ENCODE assay signal across 8 cellular contexts in the genomic region with DNA sequence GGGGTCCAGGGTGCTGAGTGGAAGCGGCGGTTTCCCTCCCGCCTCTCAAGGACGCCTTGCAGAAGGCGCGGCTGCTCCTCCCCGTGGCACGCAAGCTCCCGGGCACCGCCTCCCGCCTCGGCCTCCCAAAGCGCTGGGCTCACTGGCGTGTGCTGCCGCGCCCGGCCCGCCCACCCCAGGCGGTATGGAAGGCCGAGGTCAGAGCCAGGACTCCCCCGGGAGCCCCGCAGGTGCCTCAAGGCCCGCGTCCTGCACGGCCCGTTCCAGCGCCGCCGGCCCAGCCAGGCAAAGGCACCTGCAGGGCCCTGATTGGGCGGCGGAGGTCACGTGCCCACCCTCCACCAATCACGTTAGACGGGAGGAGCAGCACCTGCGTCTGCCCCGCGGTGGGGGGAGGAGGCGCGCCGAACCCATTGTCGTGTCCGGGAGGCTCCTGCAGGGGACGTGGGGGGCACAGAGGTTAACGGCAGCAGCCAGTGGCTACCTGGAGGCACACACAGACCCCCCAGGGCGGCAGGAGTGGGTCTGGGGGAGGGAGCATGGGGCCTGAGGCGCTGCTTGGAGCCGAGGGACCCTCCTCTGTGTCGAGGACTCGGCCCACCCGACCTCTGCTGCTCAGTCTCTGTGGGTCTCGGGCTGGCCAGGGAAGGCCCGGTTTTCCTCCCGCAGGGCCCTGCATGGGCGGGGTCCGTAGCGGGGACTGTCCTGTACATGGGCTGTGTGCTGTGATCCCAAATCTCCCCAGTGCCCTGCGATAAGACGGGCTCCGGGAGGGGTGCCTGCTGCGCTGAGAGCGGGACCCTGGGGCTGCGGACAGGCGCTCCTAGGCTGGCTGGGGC. TPM values are rescaled to one million over a fixed set of nuclear protein-coding genes. Genes with fewer than 3 reads are reported as not detected.
DNase-seq lines count a peak whose midpoint lies in the region; ATAC-seq and TF ChIP-seq lines count a peak whose summit lies in the region.

No MANE protein-coding gene starts in this region.

- H3K9me3 ChIP-seq in NT2/D1 (ENCODE audit: insufficient read depth, low read length) (no peaks in the 10 kb centered on the region), mucosa of descending colon (no peaks in the 10 kb centered on the region)

- no peak for TF ChIP-seq CTCF in Calu3 (IDR thresholded peaks at IDR 0.05; ENCODE audit: unreplicated experiment)
- TF ChIP-seq CTCF in mucosa of descending colon (IDR thresholded peaks at IDR 0.05), result no peak

- ATAC-seq in GM21367 (IDR thresholded peaks at IDR 0.05; ENCODE audit: unreplicated experiment), result peak; percentile 63
- peak; percentile 90 for ATAC-seq in mucosa of descending colon

- no peaks in the 10 kb centered on the region for H3K27me3 Mint-ChIP-seq in Calu3 (ENCODE audit: unreplicated experiment)

- DNase-seq in Calu3 (peak; percentile 95), HUDEP-2 (lab: John Stamatoyannopoulos, UW; ENCODE audit: unreplicated experiment in 76 of 76) (peak in 74 of 76 experiments; percentile 39 to 96 (median 88)), NT2/D1 (ENCODE audit: low read depth, low spot score) (peak; percentile 89), activated T-cell treated with anti-CD3 and anti-CD28 coated beads for 1 hour (ENCODE audit: low read depth) (peak; percentile 95), epithelial cell of prostate (ENCODE audit: low read depth, low spot score) (peak; percentile 64), mucosa of descending colon (peak; percentile 99)
- peak; percentile 89 to 94 for DNase-seq in stimulated activated CD8-positive, alpha-beta memory T cell treated with anti-CD3 and anti-CD28 coated beads, Interleukin-4, amount 100 ng/mL, for 1 hour (ENCODE audit: low read depth in 2 of 2, low spot score in 1 of 2)

- CTCF ChIA-PET in Calu3 (lab: Charles Lee), result interaction anchor here (1.0 to 1.5 kb wide), 3 partner anchors 47 to 85 kb away, joined by 3 to 4 read pairs (median 3); a partner anchor contains a TSS

- H3K27ac ChIP-seq in epithelial cell of prostate, result peak overlapping the region; percentile 74

- H3K36me3 Mint-ChIP-seq in Calu3 (ENCODE audit: insufficient read depth, unreplicated experiment), result peaks cover 30% of the 10 kb centered on the region

- H3K4me3 ChIP-seq in NT2/D1 (ENCODE audit: insufficient read length, low read depth) (peak overlapping the region; percentile 77), mucosa of descending colon (peak overlapping the region; percentile 18)

- no peaks in the 10 kb centered on the region for H3K27me3 ChIP-seq in NT2/D1 (ENCODE audit: insufficient read depth, insufficient read length)

- peaks cover 27% of the 10 kb centered on the region for H3K4me1 ChIP-seq in NT2/D1 (ENCODE audit: insufficient read depth, insufficient read length)
- peaks cover 38% of the 10 kb centered on the region for H3K4me1 ChIP-seq in mucosa of descending colon (ENCODE audit: low read depth)

- BruUV-seq in Calu3 (replicated peaks; lab: Mats Ljungman, UMichigan), result no TSS peak

- peak overlapping the region; percentile 81 for H3K27ac Mint-ChIP-seq in Calu3 (ENCODE audit: unreplicated experiment)

- H3K4me1 Mint-ChIP-seq in Calu3 (ENCODE audit: low read depth, unreplicated experiment), result peaks cover 1% of the 10 kb centered on the region

- peak overlapping the region; percentile 76 for H3K4me3 Mint-ChIP-seq in Calu3 (ENCODE audit: low read depth, unreplicated experiment)

- H3K36me3 ChIP-seq in NT2/D1 (ENCODE audit: insufficient read depth, insufficient read length, low read length) (no peaks in the 10 kb centered on the region), mucosa of descending colon (ENCODE audit: low read depth) (no peaks in the 10 kb centered on the region)

- no peaks in the 10 kb centered on the region for H3K9me3 Mint-ChIP-seq in Calu3 (ENCODE audit: low read depth, unreplicated experiment)

- H3K9ac ChIP-seq in NT2/D1 (ENCODE audit: insufficient read length, low read depth), result peak overlapping the region; percentile 96

- intact Hi-C loops in Calu3 (cut with micrococcal nuclease; ENCODE audit: unreplicated experiment) (loop anchor here (2.0 kb wide), 1 partner anchor 85 kb away; no protein-coding TSS in a partner anchor), mucosa of descending colon (cut with DNase I, micrococcal nuclease) (no loop called here)

RNA-seq across cellular contexts. Expression of a gene that starts 2.0 kb away (rescaled TPM):
- 3.8 and 3.9 TPM in 2 replicates for total RNA-seq in Calu3 (2022)
- 10 to 100 TPM in 1 of 3 donors, 1 to 10 TPM in 2; 6.8 to 10.7 (median 7.6) TPM for total RNA-seq in mucosa of descending colon

RNA-seq across cellular contexts. Expression of a gene that starts 5.0 kb away (rescaled TPM):
- total RNA-seq in Calu3 (2022), result 3.9 and 4.0 TPM in 2 replicates
- 10 to 100 TPM in 2 of 3 donors, 1 to 10 TPM in 1; 3.2 to 15.4 (median 10.4) TPM for total RNA-seq in mucosa of descending colon

RNA-seq across cellular contexts. Expression of a gene that starts 5.5 kb away (rescaled TPM):
- total RNA-seq in Calu3 (2022) (49.9 and 50.8 TPM in 2 replicates), mucosa of descending colon (100 to 1,000 TPM; 127 to 197 (median 142) TPM)

RNA-seq across cellular contexts. Expression of a gene that starts 27.3 kb away (rescaled TPM):
- total RNA-seq in Calu3 (2022), result not detected in 2 replicates
- total RNA-seq in mucosa of descending colon, result 10 to 100 TPM in 2 of 3 donors, 1 to 10 TPM in 1; 2.5 to 45.4 (median 16.1) TPM

RNA-seq across cellular contexts. Expression of a gene that starts 32.8 kb away (rescaled TPM):
- total RNA-seq in Calu3 (2022), result 0.22 TPM in 1 of 2 replicates, not detected in the other
- under 1 TPM in 2 of 3 donors, not detected in 1; 0.17 to 0.76 TPM for total RNA-seq in mucosa of descending colon

Comparison
In these comparisons a context has a peak if more than half of its experiments do, and no peak if none do; other contexts are left out.
1. Peak in every context shown above with its lines: DNase-seq, ATAC-seq, H3K4me3 ChIP-seq and H3K27ac ChIP-seq.